In genomic region chr12:123532808-123533649, GRCh38 we compare ENCODE assay signal across 8 cellular contexts. TPM values are rescaled to one million over a fixed set of nuclear protein-coding genes. Genes with fewer than 3 reads are reported as not detected.
DNase-seq lines count a peak whose midpoint lies in the region; ATAC-seq, FAIRE-seq and TF ChIP-seq lines count a peak whose summit lies in the region.

No MANE protein-coding gene starts in this region.

- no TSS peak for BruUV-seq in HepG2 (replicated peaks; lab: Mats Ljungman, UMichigan)

- TF ChIP-seq CTCF in AG04449 (IDR thresholded peaks at IDR 0.05; ENCODE audit: insufficient read depth, low read length, missing control alignments): no peak
- no peak for TF ChIP-seq CTCF in GM23338 (conservative IDR thresholded peaks at IDR 0.05; ENCODE audit: low read depth in 2 of 2)
- peak; percentile 24 for TF ChIP-seq CTCF in HepG2 (CRISPR knock-in tag; IDR thresholded peaks at IDR 0.05)

- H3K27ac ChIP-seq in GM23338 (ENCODE audit: low read depth): no peak overlapping the region
- no peak overlapping the region for H3K27ac ChIP-seq in duodenal mucosa (ENCODE audit: low read depth, low read length)
- H3K27ac ChIP-seq in HepG2 (ENCODE audit: extremely low read length, insufficient read depth, low read length): peak overlapping the region; percentile 76
- peak overlapping the region; percentile 31 for H3K27ac ChIP-seq in stomach smooth muscle (ENCODE audit: low read length)

- no peak for DNase-seq in AG04449 (ENCODE audit: low read depth, low spot score)
- DNase-seq in GM23338 (ENCODE audit: low spot score): peak; percentile 76
- DNase-seq in HepG2 (ENCODE audit: low spot score): peak; percentile 27

- no peak for FAIRE-seq in HepG2 (lab: Jason Lieb, UNC)

- H3F3A ChIP-seq in GM23338 (replicated peaks; ENCODE audit: low read depth): peaks cover 8% of the 10 kb centered on the region

- intact Hi-C loops in HepG2 (cut with micrococcal nuclease; ENCODE audit: unreplicated experiment): no loop called here

- 5% methylated on average over 20 of the region's 79 CpGs for WGBS in HepG2 (ENCODE audit: low lambda C conversion rate)

- H3K9me3 ChIP-seq in duodenal mucosa (ENCODE audit: control insufficient read depth in 1 of 2, low read length in 2 of 2) (no peaks in the 10 kb centered on the region), HepG2 (ENCODE audit: low read length) (no peaks in the 10 kb centered on the region), stomach smooth muscle (ENCODE audit: control insufficient read depth in 2 of 2, low read length in 2 of 2) (no peaks in the 10 kb centered on the region)

- H3K9me2 ChIP-seq in GM23338 (ENCODE audit: insufficient read depth): no peaks in the 10 kb centered on the region

- ATAC-seq in GM23338: peak; percentile 54
- peak; percentile 65 for ATAC-seq in SK-N-SH treated with all-trans-retinoic acid at 6 μM for 48 hours
- ATAC-seq in HepG2: peak; percentile 51
- no peak for ATAC-seq in GM21390 (IDR thresholded peaks at IDR 0.05; ENCODE audit: unreplicated experiment)
- no peak for ATAC-seq in HG02884 (IDR thresholded peaks at IDR 0.05; ENCODE audit: unreplicated experiment)

- peak overlapping the region; percentile 32 to 72 for H3K9ac ChIP-seq in duodenal mucosa (ENCODE audit: low read depth in 1 of 2, low read length in 2 of 2)
- H3K9ac ChIP-seq in HepG2 (ENCODE audit: insufficient read depth, low read depth, low read length): peak overlapping the region; percentile 89
- peak overlapping the region; percentile 69 to 72 for H3K9ac ChIP-seq in stomach smooth muscle (ENCODE audit: low read length in 2 of 2)

- peak; percentile 51 to 68 for TF ChIP-seq POLR2A in HepG2 (IDR thresholded peaks at IDR 0.05; ENCODE audit: insufficient read depth in 1 of 2, low read depth in 2 of 2, low read length in 2 of 2)

- H3K36me3 ChIP-seq in GM23338 (ENCODE audit: insufficient read depth) (no peaks in the 10 kb centered on the region), duodenal mucosa (ENCODE audit: control insufficient read depth in 1 of 2, insufficient read depth in 2 of 2, low read length in 2 of 2) (no peaks in the 10 kb centered on the region), HepG2 (replicated peaks in 1 of 2; ENCODE audit: control insufficient read depth in 1 of 2, insufficient read depth in 2 of 2, low read length in 2 of 2) (peaks cover 2 to 4% of the 10 kb centered on the region in 2 experiments; a peak in 1 of 5 replicates), stomach smooth muscle (ENCODE audit: control insufficient read depth in 2 of 2, insufficient read depth in 2 of 2, low read length in 2 of 2) (no peaks in the 10 kb centered on the region)

- peaks cover 6% of the 10 kb centered on the region; the same call in 2 of the 3 replicates for H3K36me3 Mint-ChIP-seq in GM23338 (ENCODE audit: low read depth)

- H2AFZ ChIP-seq in GM23338 (peak overlapping the region; percentile 69), HepG2 (ENCODE audit: low read length) (no peak overlapping the region)

- in situ Hi-C loops in HepG2 (cut with HindIII; ENCODE audit: extremely low pct_ligation_motif_present, low pct_unique_long_range_greater_than_20kb): loop anchor here (5.0 kb wide), 1 partner anchor 49 kb away; the partner anchor contains the start of gene TMED2

- peak overlapping the region; percentile 80 for H3K4me2 ChIP-seq in GM23338
- peak overlapping the region; percentile 89 for H3K4me2 ChIP-seq in HepG2 (ENCODE audit: low read depth, low read length)

- no peaks in the 10 kb centered on the region for H3K9me3 Mint-ChIP-seq in GM23338

- TF ChIP-seq RAD21 in HepG2 (CRISPR knock-in tag; IDR thresholded peaks at IDR 0.05): no peak

- H3K27me3 ChIP-seq in GM23338 (ENCODE audit: insufficient read depth) (peaks cover 21% of the 10 kb centered on the region), duodenal mucosa (ENCODE audit: control insufficient read depth in 1 of 2, insufficient read depth in 2 of 2, low read length in 2 of 2) (no peaks in the 10 kb centered on the region), HepG2 (ENCODE audit: control insufficient read depth in 1 of 2, insufficient read depth in 2 of 2, low read length in 2 of 2) (no peaks in the 10 kb centered on the region), stomach smooth muscle (ENCODE audit: control insufficient read depth in 1 of 2, insufficient read depth in 2 of 2, low read length in 2 of 2) (no peaks in the 10 kb centered on the region)

- H3K4me1 ChIP-seq in GM23338 (ENCODE audit: insufficient read depth) (no peaks in the 10 kb centered on the region), duodenal mucosa (ENCODE audit: control insufficient read depth in 1 of 2, insufficient read depth in 2 of 2, low read length in 2 of 2) (peaks cover 6 to 27% of the 10 kb centered on the region in 2 donors), HepG2 (ENCODE audit: insufficient read depth, low read length) (peaks cover 40% of the 10 kb centered on the region), stomach smooth muscle (ENCODE audit: control insufficient read depth, insufficient read depth, low read length) (peaks cover 24% of the 10 kb centered on the region)

- CTCF ChIA-PET in AG04449 (lab: Yijun Ruan, JAX): interaction anchor here (1.0 to 1.6 kb wide), 3 partner anchors 9 to 50 kb away, joined by 6 to 7 read pairs (median 7); no protein-coding TSS in a partner anchor
- CTCF ChIA-PET in HepG2 (lab: Yijun Ruan, JAX; ENCODE audit: low intra/inter-chr PET ratio, low total read pairs): interaction anchor here (1.6 kb wide), 1 partner anchor 49 kb away, joined by 9 read pairs; no protein-coding TSS in a partner anchor

- POLR2A ChIA-PET in AG04449 (lab: Yijun Ruan, JAX): interaction anchor here (1.1 to 1.3 kb wide), 3 partner anchors 49 to 174 kb away, joined by 3 to 4 read pairs (median 3); no protein-coding TSS in a partner anchor
- POLR2A ChIA-PET in HepG2 (lab: Yijun Ruan, JAX): interaction anchor here (0.6 to 1.6 kb wide), 6 partner anchors 8 to 149 kb away, joined by 3 to 4 read pairs (median 4); partner anchors contain the start of gene KMT5A

- peak overlapping the region; percentile 82 for H3K4me3 Mint-ChIP-seq in GM23338

- H3K79me2 ChIP-seq in GM23338 (replicated peaks; ENCODE audit: insufficient read depth) (0 out of 2 replicates have a peak, but pooled peaks cover 5% of the 10 kb centered on the region), HepG2 (ENCODE audit: insufficient read depth, low read length) (peaks cover 18% of the 10 kb centered on the region)

- H3K27ac Mint-ChIP-seq in GM23338: no peak overlapping the region

- H3K4me1 Mint-ChIP-seq in GM23338: no peaks in the 10 kb centered on the region

- H3K4me3 ChIP-seq in AG04449 (ENCODE audit: low read depth, low read length): peak overlapping the region; percentile 77
- peak overlapping the region; percentile 76 for H3K4me3 ChIP-seq in GM23338
- H3K4me3 ChIP-seq in duodenal mucosa (ENCODE audit: low read depth in 1 of 2, low read length in 2 of 2): peak overlapping the region; percentile 64 to 86
- peak overlapping the region; percentile 61 to 93 (median 85) for H3K4me3 ChIP-seq in HepG2 (replicated peaks in 1 of 3; ENCODE audit: insufficient read depth in 1 of 3, low read depth in 2 of 3, low read length in 3 of 3)
- peak overlapping the region; percentile 86 to 92 for H3K4me3 ChIP-seq in stomach smooth muscle (ENCODE audit: low read length in 2 of 2)

- TF ChIP-seq EP300 in HepG2 (IDR thresholded peaks at IDR 0.05; ENCODE audit: low read depth in 2 of 2, low read length in 2 of 2) (no peak), HepG2 (CRISPR knock-in tag; IDR thresholded peaks at IDR 0.05; ENCODE audit: borderline replicate concordance) (0 out of 2 replicates have a peak, but pooled peaks have one; percentile 24)

- H4K20me1 ChIP-seq in GM23338 (replicated peaks; ENCODE audit: insufficient read depth) (no peaks in the 10 kb centered on the region), HepG2 (ENCODE audit: insufficient read depth, low read length) (peaks cover 4% of the 10 kb centered on the region; the same call in 1 of the 2 replicates)

- H3K27me3 Mint-ChIP-seq in GM23338 (ENCODE audit: insufficient read depth, low read depth, poor library complexity): peaks cover 16% of the 10 kb centered on the region

RNA-seq across cellular contexts. Expression of gene RILPL1, which starts 0.5 kb away (rescaled TPM):
- total RNA-seq in GM23338 (2014; rRNA removed; shearing (Covaris generic)): 5.8 and 7.9 TPM in 2 replicates
- polyA plus RNA-seq in GM23338 (2016; fragmentation: Nextera tagmentation; extraction: Ambion mirVana): 3.9 and 4.4 TPM in 2 replicates
- total RNA-seq in HepG2 (2016; rRNA removed; fragmentation: Illumina TruSeq; extraction: Trizol): 3.9 and 5.8 TPM in 2 replicates
- 6.3 and 6.7 TPM in 2 replicates for total RNA-seq in HepG2 (2016; cell fraction: cytosol; rRNA removed; fragmentation: Illumina TruSeq; extraction: Trizol; ENCODE audit: low read depth)
- 2.8 and 5.3 TPM in 2 replicates for total RNA-seq in HepG2 (2016; cell fraction: insoluble cytoplasmic fraction; rRNA removed; fragmentation: Illumina TruSeq; extraction: Trizol)
- 6.3 and 7.3 TPM in 2 replicates for total RNA-seq in HepG2 (2016; cell fraction: membrane; rRNA removed; fragmentation: Illumina TruSeq; extraction: Trizol)
- 4.4 and 5.2 TPM in 2 replicates for total RNA-seq in HepG2 (2016; cell fraction: nucleus; rRNA removed; fragmentation: Illumina TruSeq; extraction: Trizol)
- 28.4 and 32.0 TPM in 2 replicates for polyA plus RNA-seq in HepG2 (2011; rRNA removed)
- polyA plus RNA-seq in HepG2 (2011; cell fraction: cytosol; rRNA removed): 17.9 and 21.6 TPM in 2 replicates
- polyA plus RNA-seq in HepG2 (2011; cell fraction: nucleus; rRNA removed): 30.6 and 32.1 TPM in 2 replicates
- polyA plus RNA-seq in HepG2 (2012): 14.7 and 22.7 TPM in 2 replicates
- 6.6 and 7.4 TPM in 2 replicates for polyA plus RNA-seq in HepG2 (2016; cell fraction: cytosol; fragmentation: Illumina TruSeq; extraction: Trizol; ENCODE audit: low read depth)
- 6.6 and 7.8 TPM in 2 replicates for polyA plus RNA-seq in HepG2 (2016; cell fraction: insoluble cytoplasmic fraction; fragmentation: Illumina TruSeq; extraction: Trizol; ENCODE audit: low read depth)
- polyA plus RNA-seq in HepG2 (2016; cell fraction: membrane; fragmentation: Illumina TruSeq; extraction: Trizol; ENCODE audit: low read depth): 9.0 and 9.4 TPM in 2 replicates
- polyA plus RNA-seq in HepG2 (2016; cell fraction: nucleus; fragmentation: Illumina TruSeq; extraction: Trizol; ENCODE audit: insufficient read depth, low read depth): 19.9 and 21.9 TPM in 2 replicates
- 7.3 and 20.5 TPM in 2 replicates for polyA minus RNA-seq in HepG2 (2011; rRNA and poly(A)+ RNA removed; ENCODE audit: low replicate concordance)
- 9.8 and 11.1 TPM in 2 replicates for polyA minus RNA-seq in HepG2 (2011; cell fraction: cytosol; rRNA and poly(A)+ RNA removed)
- polyA minus RNA-seq in HepG2 (2011; cell fraction: nucleus; rRNA and poly(A)+ RNA removed): 16.5 and 17.8 TPM in 2 replicates

RNA-seq across cellular contexts. Expression of gene TMED2, which starts 51.3 kb away (rescaled TPM):
- 253 and 262 TPM in 2 replicates for total RNA-seq in GM23338 (2014; rRNA removed; shearing (Covaris generic))
- 138 and 174 TPM in 2 replicates for polyA plus RNA-seq in GM23338 (2016; fragmentation: Nextera tagmentation; extraction: Ambion mirVana)
- 202 and 240 TPM in 2 replicates for total RNA-seq in HepG2 (2016; rRNA removed; fragmentation: Illumina TruSeq; extraction: Trizol)
- 94.8 and 112 TPM in 2 replicates for total RNA-seq in HepG2 (2016; cell fraction: cytosol; rRNA removed; fragmentation: Illumina TruSeq; extraction: Trizol; ENCODE audit: low read depth)
- total RNA-seq in HepG2 (2016; cell fraction: insoluble cytoplasmic fraction; rRNA removed; fragmentation: Illumina TruSeq; extraction: Trizol): 191 and 250 TPM in 2 replicates
- 262 and 272 TPM in 2 replicates for total RNA-seq in HepG2 (2016; cell fraction: membrane; rRNA removed; fragmentation: Illumina TruSeq; extraction: Trizol)
- 193 and 223 TPM in 2 replicates for total RNA-seq in HepG2 (2016; cell fraction: nucleus; rRNA removed; fragmentation: Illumina TruSeq; extraction: Trizol)
- polyA plus RNA-seq in HepG2 (2011; rRNA removed): 166 and 200 TPM in 2 replicates
- 96.9 and 166 TPM in 2 replicates for polyA plus RNA-seq in HepG2 (2011; cell fraction: cytosol; rRNA removed)
- polyA plus RNA-seq in HepG2 (2011; cell fraction: nucleus; rRNA removed): 44.3 and 60.5 TPM in 2 replicates
- 213 and 226 TPM in 2 replicates for polyA plus RNA-seq in HepG2 (2012)
- polyA plus RNA-seq in HepG2 (2016; cell fraction: cytosol; fragmentation: Illumina TruSeq; extraction: Trizol; ENCODE audit: low read depth): 92.3 and 134 TPM in 2 replicates
- 211 and 222 TPM in 2 replicates for polyA plus RNA-seq in HepG2 (2016; cell fraction: insoluble cytoplasmic fraction; fragmentation: Illumina TruSeq; extraction: Trizol; ENCODE audit: low read depth)
- 206 and 232 TPM in 2 replicates for polyA plus RNA-seq in HepG2 (2016; cell fraction: membrane; fragmentation: Illumina TruSeq; extraction: Trizol; ENCODE audit: low read depth)
- polyA plus RNA-seq in HepG2 (2016; cell fraction: nucleus; fragmentation: Illumina TruSeq; extraction: Trizol; ENCODE audit: insufficient read depth, low read depth): 282 and 306 TPM in 2 replicates
- polyA minus RNA-seq in HepG2 (2011; rRNA and poly(A)+ RNA removed; ENCODE audit: low replicate concordance): 86.0 and 140 TPM in 2 replicates
- polyA minus RNA-seq in HepG2 (2011; cell fraction: cytosol; rRNA and poly(A)+ RNA removed): 111 and 124 TPM in 2 replicates
- polyA minus RNA-seq in HepG2 (2011; cell fraction: nucleus; rRNA and poly(A)+ RNA removed): 70.8 and 82.7 TPM in 2 replicates

Comparison
In these comparisons a context has a peak if more than half of its experiments do, and no peak if none do; other contexts are left out.
1. ATAC-seq: peak in GM23338 (single experiment), SK-N-SH treated with all-trans-retinoic acid at 6 μM for 48 hours (single experiment) and HepG2 (single experiment); none in GM21390 (single experiment) and HG02884 (single experiment).
2. H3K27ac ChIP-seq: peak in HepG2 (single experiment) and stomach smooth muscle (single experiment); none in GM23338 (single experiment) and duodenal mucosa (single experiment).
3. Peak in every context shown above with its lines, with median percentiles within 50 percentile points of each other: H3K4me3 ChIP-seq and H3K9ac ChIP-seq.